9 cellular contexts compared by ENCODE assay signal in genomic region chr4:133483600-133484246, GRCh38.
A peak's percentile ranks its signal among the peaks of the same experiment; 100 is the strongest.
DNase-seq lines count a peak whose midpoint lies in the region; ATAC-seq and TF ChIP-seq lines count a peak whose summit lies in the region.
"Had no signal": no experiment of that assay in that cellular context is flagged by ENCODE, and none has a peak within 500 bp of the region (broad histone marks: within the 10 kb centered on the region; RNA-seq: fewer than 3 reads in every experiment).

No MANE protein-coding gene starts in this region.

- H3K27me3 ChIP-seq in KMS-11 (ENCODE audit: insufficient read depth, low read depth) (no peaks in the 10 kb centered on the region), ascending aorta (no peaks in the 10 kb centered on the region), left lung (no peaks in the 10 kb centered on the region)

- DNase-seq in Caki2 (ENCODE audit: low read depth) (peak; percentile 19), ascending aorta (ENCODE audit: low spot score in 2 of 2) (no peak), left lung (no peak)
- no peak for DNase-seq in activated CD4-positive, alpha-beta T cell treated with anti-CD3 and anti-CD28 coated beads for 4 hours

- H2AFZ ChIP-seq in KMS-11 (ENCODE audit: low read depth): no peak overlapping the region

- in situ Hi-C loops in Caki2 (cut with HindIII; ENCODE audit: low pct_unique_long_range_greater_than_20kb, low sequenced_read_pairs): no loop called here

- H4K20me1 ChIP-seq in KMS-11 (ENCODE audit: insufficient read depth): no peaks in the 10 kb centered on the region; the same call in 1 of the 2 replicates

- peak; percentile 35 for ATAC-seq in left lung
- ATAC-seq in HG03280 (IDR thresholded peaks at IDR 0.05; ENCODE audit: unreplicated experiment): no peak
- no peak for ATAC-seq in GM18858 (IDR thresholded peaks at IDR 0.05; ENCODE audit: unreplicated experiment)
- ATAC-seq in GM21737 (IDR thresholded peaks at IDR 0.05; ENCODE audit: unreplicated experiment): no peak

- intact Hi-C loops in ascending aorta (cut with DNase I) (loop anchor here (2.0 kb wide), 1 partner anchor 337 kb away; no protein-coding TSS in a partner anchor), left lung (cut with DNase I) (no loop called here)

- H3K4me2 ChIP-seq in KMS-11: no peak overlapping the region

- H3K4me1 ChIP-seq in KMS-11 (ENCODE audit: low read depth, poor library complexity, severe bottlenecking) (no peaks in the 10 kb centered on the region), ascending aorta (no peaks in the 10 kb centered on the region), left lung (no peaks in the 10 kb centered on the region)

- H3K36me3 ChIP-seq in KMS-11 (ENCODE audit: insufficient read depth): no peaks in the 10 kb centered on the region
- H3K36me3 ChIP-seq in ascending aorta: no peaks in the 10 kb centered on the region
- H3K36me3 ChIP-seq in left lung: no peaks in the 10 kb centered on the region

- H3K9ac ChIP-seq in KMS-11: no peak overlapping the region

- no peaks in the 10 kb centered on the region for H3K79me2 ChIP-seq in KMS-11 (ENCODE audit: insufficient read depth, low read depth)

- TF ChIP-seq CTCF in KMS-11 (conservative IDR thresholded peaks at IDR 0.05; ENCODE audit: low read depth, low read length): peak; percentile 29
- TF ChIP-seq CTCF in ascending aorta (IDR thresholded peaks at IDR 0.05): peak; percentile 8 to 57 (median 43)
- TF ChIP-seq CTCF in left lung (IDR thresholded peaks at IDR 0.05): peak; percentile 10 to 19

- H3K4me3 ChIP-seq in KMS-11 (IDR thresholded peaks at IDR 0.05; ENCODE audit: insufficient read depth, low read depth, low read length): no peak overlapping the region
- no peak overlapping the region for H3K4me3 ChIP-seq in ascending aorta
- H3K4me3 ChIP-seq in left lung: no peak overlapping the region

- no peaks in the 10 kb centered on the region for H3K9me3 ChIP-seq in ascending aorta
- no peaks in the 10 kb centered on the region for H3K9me3 ChIP-seq in left lung

- H3K27ac ChIP-seq in KMS-11 (no peak overlapping the region), ascending aorta (no peak overlapping the region), left lung (no peak overlapping the region)
- H3K27ac ChIP-seq: epithelial cell of prostate had no signal
